8 cellular contexts compared by ENCODE assay signal in the genomic region with DNA sequence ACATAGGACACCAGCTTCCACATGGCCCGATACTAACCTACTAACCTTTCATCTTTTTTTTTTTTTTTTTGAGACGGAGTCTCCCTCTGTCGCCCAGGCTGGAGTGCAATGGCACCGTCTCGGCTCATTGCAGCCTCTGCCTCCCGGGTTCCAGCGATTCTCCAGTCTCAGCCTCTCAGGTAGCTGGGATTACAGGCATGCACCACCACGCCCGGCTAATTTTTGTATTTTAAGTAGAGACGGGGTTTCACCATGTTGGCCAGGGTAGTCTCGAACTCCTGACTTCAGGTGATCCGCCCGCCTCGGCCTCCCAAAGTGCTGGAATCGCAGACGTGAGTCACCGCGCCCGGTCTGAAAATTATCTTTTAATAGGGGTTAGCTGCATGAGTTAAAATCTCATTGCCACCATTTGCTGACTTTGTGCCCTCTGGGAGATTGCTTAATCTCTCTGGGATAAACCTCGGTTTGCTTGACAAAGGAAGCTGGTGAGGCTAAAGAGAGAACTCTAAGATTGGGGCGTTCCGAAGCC. TPM values are rescaled to one million over a fixed set of nuclear protein-coding genes. Genes with fewer than 3 reads are reported as not detected.
DNase-seq lines count a peak whose midpoint lies in the region; ATAC-seq, FAIRE-seq and TF ChIP-seq lines count a peak whose summit lies in the region.
"Not testable (repeated sequence)": the region's sequence is repeated elsewhere in the genome, so short reads cannot be mapped to it uniquely, and the experiment has no call there.

No MANE protein-coding gene starts in this region.

- TF ChIP-seq CTCF in CD14-positive monocyte (IDR thresholded peaks at IDR 0.05); K562 (IDR thresholded peaks at IDR 0.05 in 2 of 3, conservative IDR thresholded peaks at IDR 0.05 in 1 of 3; ENCODE audit: insufficient read depth in 2 of 3, low read depth in 1 of 3, low read length in 3 of 3); esophagus squamous epithelium (IDR thresholded peaks at IDR 0.05); lower lobe of right lung (IDR thresholded peaks at IDR 0.05); parathyroid adenoma (IDR thresholded peaks at IDR 0.05); suprapubic skin (IDR thresholded peaks at IDR 0.05): not testable (repeated sequence)

- CTCF ChIA-PET in K562 (lab: Yijun Ruan, JAX; ENCODE audit: low intra/inter-chr PET ratio): interaction anchor here (0.7 kb wide), 1 partner anchor 1602 kb away, joined by 4 read pairs; no protein-coding TSS in a partner anchor

- H3K9me3 ChIP-seq in Karpas-422 (ENCODE audit: low read length); K562 (replicated peaks; ENCODE audit: control insufficient read depth, insufficient read depth, low read depth, low read length); esophagus squamous epithelium; lower lobe of right lung; parathyroid adenoma (ENCODE audit: control insufficient read depth, low read length); suprapubic skin: not testable (repeated sequence)

- H3K9me3 Mint-ChIP-seq in CD14-positive monocyte; activated CD4-positive, alpha-beta T cell treated with anti-CD3 and anti-CD28 coated beads, Interleukin-2, amount 10 ng/mL, durations not matched to agents 24 days and 14 days: not testable (repeated sequence)

- peak overlapping the region in 1 of 2 donors; percentile 61 for H3K4me3 Mint-ChIP-seq in CD14-positive monocyte
- H3K4me3 Mint-ChIP-seq in activated CD4-positive, alpha-beta T cell treated with anti-CD3 and anti-CD28 coated beads, Interleukin-2, amount 10 ng/mL, durations not matched to agents 24 days and 14 days: peak overlapping the region; percentile 75

- 32% methylated on average over 20 of the region's 22 CpGs for WGBS in K562 (ENCODE audit: insufficient coverage, low coverage, missing lambda C conversion rate)
- 58 to 67% methylated on average over 3 to 20 of the region's 22 CpGs for WGBS in esophagus squamous epithelium, 2 donors
- 57% methylated on average over 22 of the region's 22 CpGs for WGBS in suprapubic skin

- H2AFZ ChIP-seq in Karpas-422 (ENCODE audit: low read length) (peak overlapping the region; percentile 96; the same call in 1 of the 2 replicates), K562 (ENCODE audit: low read depth, low read length) (peak overlapping the region; percentile 90), parathyroid adenoma (peak overlapping the region; percentile 93)

- ATAC-seq in K562, lower lobe of right lung: not testable (repeated sequence)

- POLR2A ChIA-PET in K562 (lab: Yijun Ruan, JAX): interaction anchor here (0.6 to 0.8 kb wide), 6 partner anchors 10 to 87 kb away, joined by 3 to 5 read pairs (median 3); no protein-coding TSS in a partner anchor

- H3K4me2 ChIP-seq in Karpas-422 (ENCODE audit: low read depth, low read length, poor library complexity, severe bottlenecking) (peak overlapping the region; percentile 51), K562 (ENCODE audit: insufficient read depth, low read length) (peak overlapping the region; percentile 51), parathyroid adenoma (ENCODE audit: low read length) (peak overlapping the region; percentile 78)

- not testable (repeated sequence) for H4K20me1 ChIP-seq in Karpas-422 (ENCODE audit: insufficient read depth, low read depth, low read length); K562 (replicated peaks; ENCODE audit: control insufficient read depth, insufficient read depth, low read length)

- H3K27ac Mint-ChIP-seq in CD14-positive monocyte: peak overlapping the region; percentile 72 to 94 (median 89)
- H3K27ac Mint-ChIP-seq in activated CD4-positive, alpha-beta T cell treated with anti-CD3 and anti-CD28 coated beads, Interleukin-2, amount 10 ng/mL, durations not matched to agents 24 days and 14 days: not testable (repeated sequence)

- FAIRE-seq in K562 (lab: Jason Lieb, UNC): not testable (repeated sequence)

- not testable (repeated sequence) for H3K36me3 ChIP-seq in Karpas-422 (ENCODE audit: insufficient read depth, low read length); parathyroid adenoma (ENCODE audit: control insufficient read depth, insufficient read depth, low read length)
- peaks cover 17% of the 10 kb centered on the region; the same call in 1 of the 3 replicates for H3K36me3 ChIP-seq in K562 (ENCODE audit: control insufficient read depth, insufficient read depth, low read length)
- peaks cover 0 to 19% (median 9%) of the 10 kb centered on the region in 3 donors for H3K36me3 ChIP-seq in esophagus squamous epithelium
- peaks cover 22% of the 10 kb centered on the region for H3K36me3 ChIP-seq in lower lobe of right lung
- peaks cover 18% of the 10 kb centered on the region for H3K36me3 ChIP-seq in suprapubic skin

- not testable (repeated sequence) for H3K27ac ChIP-seq in Karpas-422 (ENCODE audit: low read length); K562 (ENCODE audit: extremely low read depth, low read depth, low read length)
- peak overlapping the region; percentile 85 to 93 (median 86) for H3K27ac ChIP-seq in esophagus squamous epithelium
- H3K27ac ChIP-seq in lower lobe of right lung: peak overlapping the region; percentile 87
- peak overlapping the region; percentile 64 for H3K27ac ChIP-seq in parathyroid adenoma
- peak overlapping the region; percentile 80 for H3K27ac ChIP-seq in suprapubic skin

- intact Hi-C loops in CD14-positive monocyte (cut with micrococcal nuclease); K562 (cut with micrococcal nuclease); esophagus squamous epithelium (cut with DNase I); lower lobe of right lung (cut with DNase I): not testable (repeated sequence)
- intact Hi-C loops in activated CD4-positive, alpha-beta T cell treated with anti-CD3 and anti-CD28 coated beads, Interleukin-2, amount 10 ng/mL, durations not matched to agents 24 days and 14 days (cut with micrococcal nuclease): loop anchor here (5.0 kb wide), 1 partner anchor 67 kb away; a partner anchor contains a TSS

- peaks cover 14 to 19% of the 10 kb centered on the region in 2 donors for H3K36me3 Mint-ChIP-seq in CD14-positive monocyte
- H3K36me3 Mint-ChIP-seq in activated CD4-positive, alpha-beta T cell treated with anti-CD3 and anti-CD28 coated beads, Interleukin-2, amount 10 ng/mL, durations not matched to agents 24 days and 14 days (ENCODE audit: low read depth): not testable (repeated sequence)

- H3K27me3 ChIP-seq in Karpas-422 (ENCODE audit: low read length); lower lobe of right lung (ENCODE audit: low read depth); parathyroid adenoma (ENCODE audit: control insufficient read depth, insufficient read depth, low read length); suprapubic skin: not testable (repeated sequence)
- H3K27me3 ChIP-seq in K562 (ENCODE audit: control insufficient read depth in 2 of 2, insufficient read depth in 2 of 2, low read length in 2 of 2) (peaks cover 10 to 11% of the 10 kb centered on the region in 2 experiments; a peak in 4 of 5 replicates), esophagus squamous epithelium (peaks cover 0 to 18% (median 0%) of the 10 kb centered on the region in 4 donors)

- not testable (repeated sequence) for TF ChIP-seq EP300 in K562 (IDR thresholded peaks at IDR 0.05; ENCODE audit: low read length); suprapubic skin (IDR thresholded peaks at IDR 0.05)

- not testable (repeated sequence) for H3K9ac ChIP-seq in Karpas-422 (ENCODE audit: low read length); K562 (ENCODE audit: insufficient read depth in 1 of 2, low read depth in 2 of 2, low read length in 2 of 2); parathyroid adenoma

- peaks cover 27% of the 10 kb centered on the region for H3K4me1 Mint-ChIP-seq in CD14-positive monocyte
- H3K4me1 Mint-ChIP-seq in activated CD4-positive, alpha-beta T cell treated with anti-CD3 and anti-CD28 coated beads, Interleukin-2, amount 10 ng/mL, durations not matched to agents 24 days and 14 days: peaks cover 12% of the 10 kb centered on the region

- H3K27me3 Mint-ChIP-seq in CD14-positive monocyte (ENCODE audit: low read depth in 3 of 3); activated CD4-positive, alpha-beta T cell treated with anti-CD3 and anti-CD28 coated beads, Interleukin-2, amount 10 ng/mL, durations not matched to agents 24 days and 14 days: not testable (repeated sequence)

- not testable (repeated sequence) for H3K9me1 ChIP-seq in K562 (ENCODE audit: control insufficient read depth, insufficient read depth, low read length)

- TF ChIP-seq POLR2A in K562 (conservative IDR thresholded peaks at IDR 0.05); esophagus squamous epithelium (IDR thresholded peaks at IDR 0.05); suprapubic skin (IDR thresholded peaks at IDR 0.05): not testable (repeated sequence)

- not testable (repeated sequence) for H3K4me3 ChIP-seq in Karpas-422 (ENCODE audit: low read length)
- H3K4me3 ChIP-seq in K562: peak overlapping the region; percentile 83
- peak overlapping the region in 3 of 4 donors; percentile 74 to 88 (median 84) for H3K4me3 ChIP-seq in esophagus squamous epithelium
- H3K4me3 ChIP-seq in lower lobe of right lung: peak overlapping the region; percentile 79
- peak overlapping the region; percentile 74 for H3K4me3 ChIP-seq in parathyroid adenoma (ENCODE audit: low read depth, low read length)
- peak overlapping the region; percentile 87 for H3K4me3 ChIP-seq in suprapubic skin

- TF ChIP-seq RAD21 in K562 (CRISPR knock-in tag; conservative IDR thresholded peaks at IDR 0.05 in 1 of 2, IDR thresholded peaks at IDR 0.05 in 1 of 2): not testable (repeated sequence)

- not testable (repeated sequence) for BruUV-seq in K562 (replicated peaks; lab: Mats Ljungman, UMichigan)

- H3K79me2 ChIP-seq in Karpas-422 (ENCODE audit: low read length); parathyroid adenoma: not testable (repeated sequence)
- peaks cover 11% of the 10 kb centered on the region; the same call in 2 of the 3 replicates for H3K79me2 ChIP-seq in K562 (ENCODE audit: control insufficient read depth, insufficient read depth, low read length)

- H3K4me1 ChIP-seq in Karpas-422 (ENCODE audit: low read length) (peaks cover 13% of the 10 kb centered on the region), K562 (replicated peaks in 1 of 2; ENCODE audit: control insufficient read depth in 2 of 2, insufficient read depth in 2 of 2, low read length in 2 of 2) (peaks cover 8 to 14% of the 10 kb centered on the region in 2 experiments; a peak in 4 of 5 replicates), esophagus squamous epithelium (peaks cover 8 to 39% (median 13%) of the 10 kb centered on the region in 3 donors), lower lobe of right lung (peaks cover 22% of the 10 kb centered on the region), suprapubic skin (peaks cover 23% of the 10 kb centered on the region)
- not testable (repeated sequence) for H3K4me1 ChIP-seq in parathyroid adenoma

- in situ Hi-C loops in K562 (cut with MboI): loop anchor here (25.0 kb wide), 1 partner anchor 313 kb away; no protein-coding TSS in a partner anchor

- DNase-seq in CD14-positive monocyte (ENCODE audit: low spot score); Karpas-422; activated CD4-positive, alpha-beta T cell treated with anti-CD3 and anti-CD28 coated beads, Interleukin-2, amount 10 ng/mL, durations not matched to agents 24 days and 14 days; K562 (ENCODE audit: extremely low read depth in 1 of 4, low spot score in 3 of 4); esophagus squamous epithelium (lab: John Stamatoyannopoulos, UW); suprapubic skin (ENCODE audit: low spot score in 2 of 2): not testable (repeated sequence)
- DNase-seq in lower lobe of right lung: peak; percentile 52

- H3K9me2 ChIP-seq in Karpas-422 (replicated peaks; ENCODE audit: insufficient read depth, low read length): not testable (repeated sequence)

RNA-seq across cellular contexts. Expression of a gene that starts 0.4 kb away (rescaled TPM):
- polyA plus RNA-seq in CD14-positive monocyte: 1 to 10 TPM; 2.6 to 3.0 TPM
- total RNA-seq in Karpas-422 (2014; rRNA removed; shearing (Covaris generic); ENCODE audit: low replicate concordance): 11.0 and 16.6 TPM in 2 replicates
- 49.5 and 52.4 TPM in 2 replicates for total RNA-seq in activated CD4-positive, alpha-beta T cell treated with anti-CD3 and anti-CD28 coated beads, Interleukin-2, amount 10 ng/mL, durations not matched to agents 24 days and 14 days
- total RNA-seq in K562 (2011; cell fraction: chromatin; rRNA removed; ENCODE audit: low replicate concordance): 111 and 287 TPM in 2 replicates
- 149 and 158 TPM in 2 replicates for total RNA-seq in K562 (2011; cell fraction: nucleolus; rRNA removed)
- total RNA-seq in K562 (2011; cell fraction: nucleoplasm; rRNA removed): 121 and 125 TPM in 2 replicates
- total RNA-seq in K562 (2014; rRNA removed): 14.0 and 17.2 TPM in 2 replicates
- total RNA-seq in K562 (2014; rRNA removed; fragmentation: Illumina TruSeq; extraction: Trizol): 6.5 and 9.1 TPM in 2 replicates
- 11.2 and 13.6 TPM in 2 replicates for total RNA-seq in K562 (2015; rRNA removed; fragmentation: Illumina TruSeq; extraction: Trizol)
- total RNA-seq in K562 (2021): 32.3 and 45.5 TPM in 2 replicates
- 16.4 and 22.8 TPM in 2 replicates for polyA plus RNA-seq in K562 (2011; rRNA removed)
- polyA plus RNA-seq in K562 (2011; cell fraction: cytosol; rRNA removed): 7.9 and 11.1 TPM in 2 replicates
- polyA plus RNA-seq in K562 (2011; cell fraction: nucleus; rRNA removed): 246 and 319 TPM in 2 replicates
- polyA plus RNA-seq in K562 (2012): 25.6 and 37.4 TPM in 2 replicates
- polyA plus RNA-seq in K562 (2014; fragmentation: Illumina TruSeq; extraction: Trizol): 13.9 and 15.2 TPM in 2 replicates
- polyA plus RNA-seq in K562 (2014; fragmentation: Nextera tagmentation; extraction: Ambion mirVana): under 1 TPM; 0.06 to 0.14 TPM
- polyA plus RNA-seq in K562 (2014; rRNA removed): 36.5 and 42.5 TPM in 2 replicates
- 6.3 and 9.9 TPM in 2 replicates for polyA minus RNA-seq in K562 (2011; rRNA and poly(A)+ RNA removed)
- polyA minus RNA-seq in K562 (2011; cell fraction: cytosol; rRNA and poly(A)+ RNA removed): 5.7 and 13.2 TPM in 2 replicates
- polyA minus RNA-seq in K562 (2011; cell fraction: nucleus; rRNA and poly(A)+ RNA removed): 49.8 and 50.9 TPM in 2 replicates
- 10 to 100 TPM in 2 of 4 donors, 1 to 10 TPM in 2; 6.0 to 32.2 (median 9.5) TPM for total RNA-seq in esophagus squamous epithelium
- 56.4 TPM for total RNA-seq in lower lobe of right lung
- 10 to 100 TPM; 20.6 to 87.6 (median 38.4) TPM for total RNA-seq in suprapubic skin

RNA-seq across cellular contexts. Expression of a gene that starts 50.2 kb away (rescaled TPM):
- not detected for polyA plus RNA-seq in CD14-positive monocyte
- total RNA-seq in Karpas-422 (2014; rRNA removed; shearing (Covaris generic); ENCODE audit: low replicate concordance): not detected in 2 replicates
- not detected in 2 replicates for total RNA-seq in activated CD4-positive, alpha-beta T cell treated with anti-CD3 and anti-CD28 coated beads, Interleukin-2, amount 10 ng/mL, durations not matched to agents 24 days and 14 days
- total RNA-seq in K562 (2011; cell fraction: chromatin; rRNA removed; ENCODE audit: low replicate concordance): not detected in 2 replicates
- total RNA-seq in K562 (2011; cell fraction: nucleolus; rRNA removed): not detected in 2 replicates
- total RNA-seq in K562 (2011; cell fraction: nucleoplasm; rRNA removed): not detected in 2 replicates
- total RNA-seq in K562 (2014; rRNA removed): not detected in 2 replicates
- total RNA-seq in K562 (2014; rRNA removed; fragmentation: Illumina TruSeq; extraction: Trizol): not detected in 2 replicates
- not detected in 2 replicates for total RNA-seq in K562 (2015; rRNA removed; fragmentation: Illumina TruSeq; extraction: Trizol)
- 0.09 and 0.22 TPM in 2 replicates for total RNA-seq in K562 (2021)
- not detected in 2 replicates for polyA plus RNA-seq in K562 (2011; rRNA removed)
- polyA plus RNA-seq in K562 (2011; cell fraction: cytosol; rRNA removed): not detected in 2 replicates
- not detected in 2 replicates for polyA plus RNA-seq in K562 (2011; cell fraction: nucleus; rRNA removed)
- polyA plus RNA-seq in K562 (2012): not detected in 2 replicates
- not detected in 2 replicates for polyA plus RNA-seq in K562 (2014; fragmentation: Illumina TruSeq; extraction: Trizol)
- polyA plus RNA-seq in K562 (2014; fragmentation: Nextera tagmentation; extraction: Ambion mirVana): not detected
- not detected in 2 replicates for polyA plus RNA-seq in K562 (2014; rRNA removed)
- polyA minus RNA-seq in K562 (2011; rRNA and poly(A)+ RNA removed): not detected in 2 replicates
- polyA minus RNA-seq in K562 (2011; cell fraction: cytosol; rRNA and poly(A)+ RNA removed): not detected in 2 replicates
- not detected in 2 replicates for polyA minus RNA-seq in K562 (2011; cell fraction: nucleus; rRNA and poly(A)+ RNA removed)
- total RNA-seq in esophagus squamous epithelium: 10 to 100 TPM in 2 of 4 donors, 1 to 10 TPM in 2; 2.7 to 20.4 (median 6.8) TPM
- 24.9 TPM for total RNA-seq in lower lobe of right lung
- 10 to 100 TPM; 15.7 to 38.1 (median 23.5) TPM for total RNA-seq in suprapubic skin
